21 cellular contexts compared by ENCODE assay signal in genomic region chr5:126961128-126961527, GRCh38.
"Had no signal": no experiment of that assay in that cellular context is flagged by ENCODE, and none has a peak within 500 bp of the region (broad histone marks: within the 10 kb centered on the region; RNA-seq: fewer than 3 reads in every experiment).

No MANE protein-coding gene starts in this region.

- H3K9me3 ChIP-seq: esophagus muscularis mucosa, gastrocnemius medialis, heart right ventricle, mucosa of descending colon, ovary, right atrium auricular region, sigmoid colon, testis, tibial nerve, upper lobe of right lung, vagina had no signal

- H3K4me1 ChIP-seq: esophagus muscularis mucosa, sigmoid colon, testis, tibial nerve, upper lobe of right lung, vagina had no signal

- H3K4me3 ChIP-seq: esophagus muscularis mucosa, gastrocnemius medialis, heart right ventricle, mucosa of descending colon, ovary, right atrium auricular region, sigmoid colon, skin epidermis, testis, tibial nerve, upper lobe of right lung, vagina had no signal

- H3K36me3 ChIP-seq: esophagus muscularis mucosa, gastrocnemius medialis, heart right ventricle, ovary, right atrium auricular region, sigmoid colon, tibial nerve, upper lobe of right lung, vagina had no signal

- DNase-seq: effector memory CD8-positive, alpha-beta T cell; gastrocnemius medialis; heart right ventricle; hypothalamus; kidney glomerular epithelial cell; mucosa of descending colon; natural killer cell; ovary; sigmoid colon; stimulated activated CD4-positive, alpha-beta T cell treated with anti-CD3 and anti-CD28 coated beads, Interleukin-2, amount 100 ng/mL, for 24 hours; stimulated activated CD4-positive, alpha-beta T cell treated with anti-CD3 and anti-CD28 coated beads, Interleukin-4, amount 100 ng/mL, for 4 hours; stimulated activated naive B cell treated with anti-CD40 and anti-IgM and Interleukin-4, amounts not matched to agents 10 μg/mL and 1 μg/mL and 100 μg/mL, for 72 hours; stimulated activated naive CD8-positive, alpha-beta T cell treated with anti-CD3 and anti-CD28 coated beads, Interleukin-15, amount 100 ng/mL, for 72 hours; testis; upper lobe of right lung had no signal

- H3K27ac ChIP-seq: epithelial cell of prostate, esophagus muscularis mucosa, gastrocnemius medialis, ovary, right atrium auricular region, sigmoid colon, skin epidermis, testis, tibial nerve, upper lobe of right lung, vagina had no signal

- ATAC-seq: effector memory CD8-positive, alpha-beta T cell; gastrocnemius medialis; stimulated activated naive B cell treated with anti-CD40 and anti-IgM and Interleukin-4, amounts not matched to agents 10 μg/mL and 1 μg/mL and 100 μg/mL, for 72 hours; stimulated activated naive CD8-positive, alpha-beta T cell treated with anti-CD3 and anti-CD28 coated beads, Interleukin-15, amount 100 ng/mL, for 72 hours; upper lobe of right lung had no signal

- H3K27me3 ChIP-seq: esophagus muscularis mucosa, gastrocnemius medialis, heart right ventricle, ovary, right atrium auricular region, sigmoid colon, testis, tibial nerve, upper lobe of right lung, vagina had no signal
